Comparison of ENCODE assay signal across 12 cellular contexts in genomic region chr7:66905689-66906088, GRCh38. TPM values are rescaled to one million over a fixed set of nuclear protein-coding genes. Genes with fewer than 3 reads are reported as not detected.
DNase-seq lines count a peak whose midpoint lies in the region; ATAC-seq and TF ChIP-seq lines count a peak whose summit lies in the region.
"Had no signal": no experiment of that assay in that cellular context is flagged by ENCODE, and none has a peak within 500 bp of the region (broad histone marks: within the 10 kb centered on the region; RNA-seq: fewer than 3 reads in every experiment).

No MANE protein-coding gene starts in this region.

- no peak for ATAC-seq in HG03432 (IDR thresholded peaks at IDR 0.05; ENCODE audit: unreplicated experiment)
- ATAC-seq in HG02759 (IDR thresholded peaks at IDR 0.05; ENCODE audit: unreplicated experiment) = no peak
- no peak for ATAC-seq in upper lobe of left lung (ENCODE audit: low FRiP score in 2 of 2)
- no peak for ATAC-seq in GM21515 (IDR thresholded peaks at IDR 0.05; ENCODE audit: unreplicated experiment)
- ATAC-seq: gastroesophageal sphincter had no signal

- H3K4me3 ChIP-seq in OCI-LY7 (ENCODE audit: low read depth, low read length, poor library complexity, severe bottlenecking) = no peak overlapping the region
- H3K4me3 ChIP-seq in fibroblast of mammary gland (ENCODE audit: control insufficient read depth, low read depth, low read length) = no peak overlapping the region
- H3K4me3 ChIP-seq in upper lobe of left lung = no peak overlapping the region
- H3K4me3 ChIP-seq: colonic mucosa, gastroesophageal sphincter had no signal

- H3K9me3 ChIP-seq in OCI-LY7 (ENCODE audit: low read length) (no peaks in the 10 kb centered on the region), upper lobe of left lung (no peaks in the 10 kb centered on the region)
- H3K9me3 ChIP-seq: colonic mucosa, gastroesophageal sphincter had no signal

- H2AFZ ChIP-seq in OCI-LY7 (ENCODE audit: low read length) = no peak overlapping the region

- no peaks in the 10 kb centered on the region for H3K27me3 ChIP-seq in upper lobe of left lung
- H3K27me3 ChIP-seq: colonic mucosa, gastroesophageal sphincter had no signal

- no peak overlapping the region for H3K4me2 ChIP-seq in OCI-LY7 (ENCODE audit: low read length)

- no peaks in the 10 kb centered on the region for H4K20me1 ChIP-seq in OCI-LY7 (ENCODE audit: insufficient read depth, low read length)

- intact Hi-C loops in OCI-LY7 (cut with micrococcal nuclease; ENCODE audit: unreplicated experiment) = no loop called here

- CTCF ChIA-PET in OCI-LY7 (lab: Charles Lee; ENCODE audit: unreplicated experiment) = no interaction called here

- H3K27ac ChIP-seq in 22Rv1 (no peak overlapping the region), OCI-LY7 (ENCODE audit: low read depth, low read length, poor library complexity, severe bottlenecking) (no peak overlapping the region), upper lobe of left lung (no peak overlapping the region)
- H3K27ac ChIP-seq: colonic mucosa, gastroesophageal sphincter had no signal

- H3K36me3 ChIP-seq in OCI-LY7 (ENCODE audit: insufficient read depth, low read length) (no peaks in the 10 kb centered on the region), upper lobe of left lung (peaks cover 0 to 10% (median 0%) of the 10 kb centered on the region in 4 donors)
- H3K36me3 ChIP-seq: colonic mucosa had no signal

- no peak for TF ChIP-seq POLR2A in upper lobe of left lung (IDR thresholded peaks at IDR 0.05)

- no peak for TF ChIP-seq EP300 in upper lobe of left lung (IDR thresholded peaks at IDR 0.05)

- BruUV-seq in OCI-LY7 (replicated peaks; lab: Mats Ljungman, UMichigan) = no TSS peak

- peak; percentile 32 for TF ChIP-seq CTCF in 22Rv1 (IDR thresholded peaks at IDR 0.05)
- TF ChIP-seq CTCF in GM12872 (IDR thresholded peaks at IDR 0.05; ENCODE audit: insufficient read depth, low read depth, low read length) = peak; percentile 42; the same call in 2 of the 3 replicates
- TF ChIP-seq CTCF in OCI-LY7 (conservative IDR thresholded peaks at IDR 0.05; ENCODE audit: low read length) = peak; percentile 51
- peak; percentile 33 for TF ChIP-seq CTCF in fibroblast of mammary gland (conservative IDR thresholded peaks at IDR 0.05; ENCODE audit: control insufficient read depth, insufficient read depth, low read depth, low read length)
- TF ChIP-seq CTCF in upper lobe of left lung (IDR thresholded peaks at IDR 0.05) = no peak

- POLR2A ChIA-PET in OCI-LY7 (lab: Charles Lee) = interaction anchor here (1.1 to 2.1 kb wide), 2 partner anchors 9 to 14 kb away, joined by 4 to 9 read pairs; no protein-coding TSS in a partner anchor

- DNase-seq in OCI-LY7 (ENCODE audit: low spot score) = no peak
- DNase-seq in fibroblast of mammary gland (ENCODE audit: low read depth) = no peak
- DNase-seq in upper lobe of left lung = no peak
- DNase-seq: activated naive CD4-positive, alpha-beta T cell treated with anti-CD3 and anti-CD28 coated beads for 36 hours; colonic mucosa; NCI-H1694 treated with DMSO at 0.1 percent for 48 hours had no signal

- 81 to 90% methylated on average over 5 of the region's 5 CpGs for WGBS in upper lobe of left lung, 2 donors

- H3K79me2 ChIP-seq in OCI-LY7 (ENCODE audit: insufficient read depth, low read depth, low read length) = no peaks in the 10 kb centered on the region

- H3K4me1 ChIP-seq in OCI-LY7 (ENCODE audit: insufficient read depth, low read length, poor library complexity, severe bottlenecking) (no peaks in the 10 kb centered on the region), upper lobe of left lung (no peaks in the 10 kb centered on the region)
- H3K4me1 ChIP-seq: colonic mucosa, gastroesophageal sphincter had no signal

- H3K9me2 ChIP-seq in OCI-LY7 (ENCODE audit: insufficient read depth, low read length) = no peaks in the 10 kb centered on the region

RNA-seq across cellular contexts. Expression of gene TMEM248, which starts 15.3 kb away (rescaled TPM):
- total RNA-seq in OCI-LY7 (2014; rRNA removed; shearing (Covaris generic)) = 66.4 and 76.5 TPM in 2 replicates
- total RNA-seq in OCI-LY7 (2022) = 88.8 and 97.0 TPM in 2 replicates
- 100 to 1,000 TPM in 5 of 6 donors, 10 to 100 TPM in 1; 55.5 to 153 (median 111) TPM for total RNA-seq in upper lobe of left lung

Comparison
In these comparisons a context has a peak if more than half of its experiments do, and no peak if none do; other contexts are left out.
1. CTCF ChIP-seq: peak in 22Rv1 (single experiment), GM12872 (single experiment), OCI-LY7 (single experiment) and fibroblast of mammary gland (single experiment); none in upper lobe of left lung (0 of 6).